8 cellular contexts compared by ENCODE assay signal in the genomic region with DNA sequence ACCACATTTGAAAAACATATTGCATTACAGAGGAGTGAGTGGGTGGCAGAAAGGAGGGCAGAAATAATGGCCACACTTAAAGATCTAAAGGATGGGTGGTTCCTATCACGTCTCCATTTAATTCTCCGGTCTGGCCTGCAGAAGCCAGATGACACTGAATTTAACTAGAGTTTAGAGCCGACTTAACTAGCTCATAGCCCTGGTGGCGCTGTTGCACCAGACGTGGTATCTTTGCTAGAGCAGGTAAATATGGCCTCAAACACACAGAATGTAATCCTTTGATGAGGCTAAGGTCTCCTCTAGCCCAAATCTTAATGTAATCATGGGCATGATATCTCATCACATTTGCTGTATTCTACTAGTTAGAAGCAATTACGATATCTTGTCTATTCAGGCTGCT. TPM values are rescaled to one million over a fixed set of nuclear protein-coding genes. Genes with fewer than 3 reads are reported as not detected.
A peak's percentile ranks its signal among the peaks of the same experiment; 100 is the strongest.
DNase-seq lines count a peak whose midpoint lies in the region; ATAC-seq and TF ChIP-seq lines count a peak whose summit lies in the region.

No MANE protein-coding gene starts in this region.

- no TSS peak for BruUV-seq in MCF 10A (replicated peaks; lab: Mats Ljungman, UMichigan)

- DNase-seq in EL, result peak; percentile 52
- DNase-seq in SHP77 (lab: John Stamatoyannopoulos, UW), result peak; percentile 80 to 88
- peak; percentile 79 for DNase-seq in MCF 10A (ENCODE audit: unreplicated experiment)
- DNase-seq in memory B cell (ENCODE audit: low spot score in 2 of 2), result no peak
- DNase-seq in omental fat pad (ENCODE audit: low spot score), result no peak
- no peak for DNase-seq in coronary artery (ENCODE audit: low spot score)

- POLR2A ChIA-PET in MCF 10A (lab: Yijun Ruan, JAX), result no interaction called here

- H3K4me3 Mint-ChIP-seq in MCF 10A (ENCODE audit: unreplicated experiment) (no peak overlapping the region), memory B cell (no peak overlapping the region)

- H3K27ac ChIP-seq in coronary artery, result no peak overlapping the region

- no peak overlapping the region for H3K4me3 ChIP-seq in coronary artery

- peak; percentile 31 for ATAC-seq in memory B cell (ENCODE audit: low read depth)
- ATAC-seq in omental fat pad (ENCODE audit: low FRiP score), result no peak
- ATAC-seq in HG02970 (IDR thresholded peaks at IDR 0.05; ENCODE audit: low FRiP score, unreplicated experiment), result no peak

- no peaks in the 10 kb centered on the region for H3K36me3 Mint-ChIP-seq in MCF 10A (ENCODE audit: insufficient read depth, unreplicated experiment)
- no peaks in the 10 kb centered on the region for H3K36me3 Mint-ChIP-seq in memory B cell

- H3K27me3 Mint-ChIP-seq in MCF 10A (ENCODE audit: insufficient read depth, unreplicated experiment) (peaks cover 35% of the 10 kb centered on the region), memory B cell (peaks cover 24% of the 10 kb centered on the region)

- CTCF ChIA-PET in MCF 10A (lab: Yijun Ruan, JAX), result interaction anchor here (0.9 to 1.0 kb wide), 2 partner anchors 13 to 166 kb away, joined by 3 to 4 read pairs; no protein-coding TSS in a partner anchor

- H3K4me1 Mint-ChIP-seq in MCF 10A (ENCODE audit: insufficient read depth, unreplicated experiment) (no peaks in the 10 kb centered on the region), memory B cell (no peaks in the 10 kb centered on the region)

- no peaks in the 10 kb centered on the region for H3K9me3 Mint-ChIP-seq in MCF 10A (ENCODE audit: unreplicated experiment)
- H3K9me3 Mint-ChIP-seq in memory B cell, result no peaks in the 10 kb centered on the region

- intact Hi-C loops in MCF 10A (cut with micrococcal nuclease), result loop anchor here (1.0 to 2.0 kb wide), 3 partner anchors 166 to 455 kb away; no protein-coding TSS in a partner anchor

- TF ChIP-seq CTCF in LNCAP (IDR thresholded peaks at IDR 0.05), result peak; percentile 66; the same call in 1 of the 2 replicates
- TF ChIP-seq CTCF in MCF 10A (IDR thresholded peaks at IDR 0.05; ENCODE audit: unreplicated experiment), result peak; percentile 61
- TF ChIP-seq CTCF in omental fat pad (IDR thresholded peaks at IDR 0.05), result no peak
- TF ChIP-seq CTCF in coronary artery (IDR thresholded peaks at IDR 0.05), result no peak

- H3K27ac Mint-ChIP-seq in MCF 10A (ENCODE audit: low read depth, unreplicated experiment) (no peak overlapping the region), memory B cell (no peak overlapping the region)

RNA-seq across cellular contexts. Expression of a gene that starts 51.5 kb away (rescaled TPM):
- not detected in 2 replicates for total RNA-seq in MCF 10A (2022)
- total RNA-seq in omental fat pad, result 1 to 10 TPM in 1 of 4 donors, not detected in 3; 2.0 TPM

Comparison
In these comparisons a context has a peak if more than half of its experiments do, and no peak if none do; other contexts are left out.
1. DNase-seq: peak in EL (single experiment), SHP77 (2 of 2) and MCF 10A (single experiment); none in memory B cell (0 of 2), omental fat pad (single experiment) and coronary artery (single experiment).
2. CTCF ChIP-seq: peak in LNCAP (single experiment) and MCF 10A (single experiment); none in omental fat pad (0 of 3) and coronary artery (single experiment).